15 cellular contexts compared by ENCODE assay signal in genomic region chr9:120783611-120784047, GRCh38. TPM values are rescaled to one million over a fixed set of nuclear protein-coding genes. Genes with fewer than 3 reads are reported as not detected.
DNase-seq lines count a peak whose midpoint lies in the region; ATAC-seq, FAIRE-seq and TF ChIP-seq lines count a peak whose summit lies in the region.
"Had no signal": no experiment of that assay in that cellular context is flagged by ENCODE, and none has a peak within 500 bp of the region (broad histone marks: within the 10 kb centered on the region; RNA-seq: fewer than 3 reads in every experiment).

No MANE protein-coding gene starts in this region.

- no peak overlapping the region for H3K4me3 Mint-ChIP-seq in mesothelial cell of epicardium

- no peaks in the 10 kb centered on the region for H3K9me3 ChIP-seq in K562 (replicated peaks; ENCODE audit: control insufficient read depth, insufficient read depth, low read depth, low read length)
- H3K9me3 ChIP-seq: Caco-2 had no signal

- no peak overlapping the region for H2AFZ ChIP-seq in K562 (ENCODE audit: low read depth, low read length)

- H3K36me3 ChIP-seq in K562 (ENCODE audit: control insufficient read depth, insufficient read depth, low read length): peaks cover 71% of the 10 kb centered on the region

- in situ Hi-C loops in K562 (cut with MboI): no loop called here

- no peaks in the 10 kb centered on the region for H3K4me1 Mint-ChIP-seq in mesothelial cell of epicardium

- no peaks in the 10 kb centered on the region for H4K20me1 ChIP-seq in K562 (replicated peaks; ENCODE audit: control insufficient read depth, insufficient read depth, low read length)

- no peak for ATAC-seq in K562
- ATAC-seq in HG03108 (IDR thresholded peaks at IDR 0.05; ENCODE audit: unreplicated experiment): no peak
- ATAC-seq in GM18907 (IDR thresholded peaks at IDR 0.05; ENCODE audit: unreplicated experiment): no peak

- intact Hi-C loops in K562 (cut with micrococcal nuclease): no loop called here

- WGBS in K562 (ENCODE audit: insufficient coverage, low coverage, missing lambda C conversion rate): 79% methylated on average over 2 of the region's 2 CpGs

- H3K4me2 ChIP-seq in K562 (ENCODE audit: insufficient read depth, low read length): no peak overlapping the region

- H3K4me3 ChIP-seq in K562: no peak overlapping the region

- TF ChIP-seq CTCF in K562 (IDR thresholded peaks at IDR 0.05 in 2 of 3, conservative IDR thresholded peaks at IDR 0.05 in 1 of 3; ENCODE audit: insufficient read depth in 2 of 3, low read depth in 1 of 3, low read length in 3 of 3) (no peak), mesothelial cell of epicardium (IDR thresholded peaks at IDR 0.05; ENCODE audit: unreplicated experiment) (no peak)

- H3K27me3 Mint-ChIP-seq in mesothelial cell of epicardium (ENCODE audit: low read depth): no peaks in the 10 kb centered on the region

- no peak for TF ChIP-seq RAD21 in K562 (CRISPR knock-in tag; conservative IDR thresholded peaks at IDR 0.05 in 1 of 2, IDR thresholded peaks at IDR 0.05 in 1 of 2)

- no peak for FAIRE-seq in K562 (lab: Jason Lieb, UNC)

- H3K9me1 ChIP-seq in K562 (ENCODE audit: control insufficient read depth, insufficient read depth, low read length): no peaks in the 10 kb centered on the region

- peaks cover 0 to 11% of the 10 kb centered on the region in 2 experiments; a peak in 2 of 5 replicates for H3K4me1 ChIP-seq in K562 (replicated peaks in 1 of 2; ENCODE audit: control insufficient read depth in 2 of 2, insufficient read depth in 2 of 2, low read length in 2 of 2)

- H3K9ac ChIP-seq in K562 (ENCODE audit: insufficient read depth in 1 of 2, low read depth in 2 of 2, low read length in 2 of 2): no peak overlapping the region

- TF ChIP-seq EP300 in K562 (IDR thresholded peaks at IDR 0.05; ENCODE audit: low read length): no peak

- H3K9me3 Mint-ChIP-seq in mesothelial cell of epicardium: no peaks in the 10 kb centered on the region

- CTCF ChIA-PET in K562 (lab: Yijun Ruan, JAX; ENCODE audit: low intra/inter-chr PET ratio): no interaction called here

- BruUV-seq in K562 (replicated peaks; lab: Mats Ljungman, UMichigan): no TSS peak

- no peak for TF ChIP-seq POLR2A in K562 (conservative IDR thresholded peaks at IDR 0.05)

- DNase-seq in AML-193 (lab: John Stamatoyannopoulos, UW) (peak; percentile 92), LHCN-M2 (ENCODE audit: low read depth) (peak; percentile 45), K562 (ENCODE audit: extremely low read depth in 1 of 4, low spot score in 3 of 4) (no peak), mesothelial cell of epicardium (ENCODE audit: low spot score in 2 of 2, unreplicated experiment in 2 of 2) (no peak), HPDE6-E6E7 (ENCODE audit: extremely low spot score) (no peak), amniotic stem cell (lab: John Stamatoyannopoulos, UW) (no peak)
- DNase-seq: activated gamma-delta T cell treated with Interleukin-2 at 50 U/mL for 16 hours; Caco-2; effector memory CD4-positive, alpha-beta T cell; NCI-H1048; OCI-M1; posterior cingulate gyrus; WERI-Rb-1 had no signal

- H3K79me2 ChIP-seq in K562 (ENCODE audit: control insufficient read depth, insufficient read depth, low read length): peaks cover 76% of the 10 kb centered on the region

- H3K36me3 Mint-ChIP-seq in mesothelial cell of epicardium: peaks cover 25% of the 10 kb centered on the region

- no peaks in the 10 kb centered on the region for H3K27me3 ChIP-seq in K562 (ENCODE audit: control insufficient read depth in 2 of 2, insufficient read depth in 2 of 2, low read length in 2 of 2)

- H3K27ac Mint-ChIP-seq in mesothelial cell of epicardium: peak overlapping the region; percentile 34

- H3K27ac ChIP-seq in K562 (ENCODE audit: extremely low read depth, low read depth, low read length): no peak overlapping the region
- H3K27ac ChIP-seq: WERI-Rb-1 had no signal

- POLR2A ChIA-PET in K562 (lab: Yijun Ruan, JAX): no interaction called here

TF ChIP-seq in K562, 482 proteins besides CTCF, POLR2A, EP300 and RAD21:
- TF ChIP-seq, protein P1, sequence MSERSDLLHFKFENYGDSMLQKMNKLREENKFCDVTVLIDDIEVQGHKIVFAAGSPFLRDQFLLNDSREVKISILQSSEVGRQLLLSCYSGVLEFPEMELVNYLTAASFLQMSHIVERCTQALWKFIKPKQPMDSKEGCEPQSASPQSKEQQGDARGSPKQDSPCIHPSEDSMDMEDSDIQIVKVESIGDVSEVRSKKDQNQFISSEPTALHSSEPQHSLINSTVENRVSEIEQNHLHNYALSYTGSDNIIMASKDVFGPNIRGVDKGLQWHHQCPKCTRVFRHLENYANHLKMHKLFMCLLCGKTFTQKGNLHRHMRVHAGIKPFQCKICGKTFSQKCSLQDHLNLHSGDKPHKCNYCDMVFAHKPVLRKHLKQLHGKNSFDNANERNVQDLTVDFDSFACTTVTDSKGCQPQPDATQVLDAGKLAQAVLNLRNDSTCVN (CRISPR knock-in tag; IDR thresholded peaks at IDR 0.05): no peak
- TF ChIP-seq CEBPB (tag; IDR thresholded peaks at IDR 0.05): peak; percentile 59

RNA-seq across cellular contexts. Expression of gene FBXW2, which starts 9.6 kb away (rescaled TPM):
- total RNA-seq in LHCN-M2 (2014; rRNA removed): 19.0 and 22.2 TPM in 2 replicates
- polyA plus RNA-seq in LHCN-M2 (2012): 28.8 TPM
- 68.9 and 132 TPM in 2 replicates for total RNA-seq in K562 (2011; cell fraction: chromatin; rRNA removed; ENCODE audit: low replicate concordance)
- 44.0 and 45.8 TPM in 2 replicates for total RNA-seq in K562 (2011; cell fraction: nucleolus; rRNA removed)
- 87.5 and 126 TPM in 2 replicates for total RNA-seq in K562 (2011; cell fraction: nucleoplasm; rRNA removed)
- total RNA-seq in K562 (2014; rRNA removed): 24.5 and 26.8 TPM in 2 replicates
- total RNA-seq in K562 (2014; rRNA removed; fragmentation: Illumina TruSeq; extraction: Trizol): 31.3 and 35.6 TPM in 2 replicates
- total RNA-seq in K562 (2015; rRNA removed; fragmentation: Illumina TruSeq; extraction: Trizol): 27.6 and 28.1 TPM in 2 replicates
- total RNA-seq in K562 (2021): 46.7 and 50.0 TPM in 2 replicates
- polyA plus RNA-seq in K562 (2011; rRNA removed): 50.2 and 57.8 TPM in 2 replicates
- polyA plus RNA-seq in K562 (2011; cell fraction: cytosol; rRNA removed): 24.2 and 45.4 TPM in 2 replicates
- polyA plus RNA-seq in K562 (2011; cell fraction: nucleus; rRNA removed): 52.8 and 54.2 TPM in 2 replicates
- polyA plus RNA-seq in K562 (2012): 14.4 and 22.9 TPM in 2 replicates
- 28.0 and 29.9 TPM in 2 replicates for polyA plus RNA-seq in K562 (2014; fragmentation: Illumina TruSeq; extraction: Trizol)
- 1 to 10 TPM; 2.5 to 2.9 TPM for polyA plus RNA-seq in K562 (2014; fragmentation: Nextera tagmentation; extraction: Ambion mirVana)
- 40.6 and 46.9 TPM in 2 replicates for polyA plus RNA-seq in K562 (2014; rRNA removed)
- polyA minus RNA-seq in K562 (2011; rRNA and poly(A)+ RNA removed): 72.2 and 86.8 TPM in 2 replicates
- 17.1 and 20.9 TPM in 2 replicates for polyA minus RNA-seq in K562 (2011; cell fraction: cytosol; rRNA and poly(A)+ RNA removed)
- 35.3 and 73.3 TPM in 2 replicates for polyA minus RNA-seq in K562 (2011; cell fraction: nucleus; rRNA and poly(A)+ RNA removed)
- 67.5 to 69.5 TPM (median 68.6 TPM) in 3 replicates for total RNA-seq in mesothelial cell of epicardium

RNA-seq across cellular contexts. Expression of gene PSMD5, which starts 59.1 kb away (rescaled TPM):
- total RNA-seq in LHCN-M2 (2014; rRNA removed): 26.9 and 29.0 TPM in 2 replicates
- polyA plus RNA-seq in LHCN-M2 (2012): 16.0 TPM
- total RNA-seq in K562 (2011; cell fraction: chromatin; rRNA removed; ENCODE audit: low replicate concordance): 59.3 and 197 TPM in 2 replicates
- total RNA-seq in K562 (2011; cell fraction: nucleolus; rRNA removed): 30.2 and 45.4 TPM in 2 replicates
- total RNA-seq in K562 (2011; cell fraction: nucleoplasm; rRNA removed): 90.6 and 121 TPM in 2 replicates
- 51.0 and 55.3 TPM in 2 replicates for total RNA-seq in K562 (2014; rRNA removed)
- total RNA-seq in K562 (2014; rRNA removed; fragmentation: Illumina TruSeq; extraction: Trizol): 76.3 and 83.0 TPM in 2 replicates
- 65.1 and 72.5 TPM in 2 replicates for total RNA-seq in K562 (2015; rRNA removed; fragmentation: Illumina TruSeq; extraction: Trizol)
- 136 and 148 TPM in 2 replicates for total RNA-seq in K562 (2021)
- polyA plus RNA-seq in K562 (2011; rRNA removed): 107 and 148 TPM in 2 replicates
- polyA plus RNA-seq in K562 (2011; cell fraction: cytosol; rRNA removed): 39.0 and 70.9 TPM in 2 replicates
- polyA plus RNA-seq in K562 (2011; cell fraction: nucleus; rRNA removed): 34.5 and 37.0 TPM in 2 replicates
- polyA plus RNA-seq in K562 (2012): 54.7 and 61.5 TPM in 2 replicates
- polyA plus RNA-seq in K562 (2014; fragmentation: Illumina TruSeq; extraction: Trizol): 90.1 and 114 TPM in 2 replicates
- polyA plus RNA-seq in K562 (2014; fragmentation: Nextera tagmentation; extraction: Ambion mirVana): 10 to 100 TPM; 46.4 to 60.9 TPM
- 89.4 and 95.6 TPM in 2 replicates for polyA plus RNA-seq in K562 (2014; rRNA removed)
- polyA minus RNA-seq in K562 (2011; rRNA and poly(A)+ RNA removed): 115 and 116 TPM in 2 replicates
- polyA minus RNA-seq in K562 (2011; cell fraction: cytosol; rRNA and poly(A)+ RNA removed): 48.7 and 58.2 TPM in 2 replicates
- polyA minus RNA-seq in K562 (2011; cell fraction: nucleus; rRNA and poly(A)+ RNA removed): 28.4 and 53.9 TPM in 2 replicates
- 46.9 to 57.3 TPM (median 56.1 TPM) in 3 replicates for total RNA-seq in mesothelial cell of epicardium

Comparison
In these comparisons a context has a peak if more than half of its experiments do, and no peak if none do; other contexts are left out.
1. DNase-seq: peak in AML-193 (2 of 2) and LHCN-M2 (single experiment); none in K562 (0 of 4), mesothelial cell of epicardium (0 of 2), HPDE6-E6E7 (single experiment) and amniotic stem cell (single experiment).